ENCODE assay signal across 20 cellular contexts in genomic region chr2:38232454-38232853, GRCh38.
DNase-seq lines count a peak whose midpoint lies in the region; ATAC-seq and TF ChIP-seq lines count a peak whose summit lies in the region.
"Had no signal": no experiment of that assay in that cellular context is flagged by ENCODE, and none has a peak within 500 bp of the region (broad histone marks: within the 10 kb centered on the region; RNA-seq: fewer than 3 reads in every experiment).

No MANE protein-coding gene starts in this region.

- no peaks in the 10 kb centered on the region for H3K9me3 ChIP-seq in SJSA1 (replicated peaks)
- H3K9me3 ChIP-seq in right atrium auricular region, result no peaks in the 10 kb centered on the region
- no peaks in the 10 kb centered on the region for H3K9me3 ChIP-seq in suprapubic skin
- peaks cover 7% of the 10 kb centered on the region for H3K9me3 ChIP-seq in WERI-Rb-1 (ENCODE audit: severe bottlenecking)
- H3K9me3 ChIP-seq: A549, Caco-2 had no signal

- no peak for TF ChIP-seq POLR2A in suprapubic skin (IDR thresholded peaks at IDR 0.05)

- intact Hi-C loops in activated CD4-positive, alpha-beta memory T cell treated with anti-CD3 and anti-CD28 coated beads for 36 hours (cut with micrococcal nuclease), result no loop called here

- ATAC-seq in HG03439 (IDR thresholded peaks at IDR 0.05; ENCODE audit: unreplicated experiment), result no peak
- ATAC-seq: A549; CD8-positive, alpha-beta T cell; K562; PC-3 had no signal

- POLR2A ChIA-PET in activated CD4-positive, alpha-beta memory T cell treated with anti-CD3 and anti-CD28 coated beads for 36 hours (lab: Charles Lee), result no interaction called here

- no peak overlapping the region for H3K4me3 ChIP-seq in AG10803 (ENCODE audit: low read length)
- no peak overlapping the region for H3K4me3 ChIP-seq in SJSA1
- H3K4me3 ChIP-seq in right atrium auricular region, result no peak overlapping the region
- H3K4me3 ChIP-seq in suprapubic skin, result no peak overlapping the region
- no peak overlapping the region for H3K4me3 ChIP-seq in WERI-Rb-1 (ENCODE audit: low read depth, low read length)
- H3K4me3 ChIP-seq: A549, K562 had no signal

- peaks cover 45% of the 10 kb centered on the region for H3K4me1 ChIP-seq in SJSA1 (replicated peaks)
- H3K4me1 ChIP-seq in right atrium auricular region, result no peaks in the 10 kb centered on the region
- H3K4me1 ChIP-seq in suprapubic skin, result peaks cover 4% of the 10 kb centered on the region
- H3K4me1 ChIP-seq: A549, Caco-2 had no signal

- WGBS in suprapubic skin, result 94% methylated on average over 1 of the region's 1 CpG

- no peaks in the 10 kb centered on the region for H3K4me1 Mint-ChIP-seq in activated CD4-positive, alpha-beta memory T cell treated with anti-CD3 and anti-CD28 coated beads for 36 hours (ENCODE audit: low read depth)
- H3K4me1 Mint-ChIP-seq: B cell had no signal

- DNase-seq in AG10803 (ENCODE audit: low read depth) (peak; percentile 8), SJSA1 (ENCODE audit: low read depth in 1 of 2, low spot score in 2 of 2) (no peak), right atrium auricular region (ENCODE audit: low spot score) (no peak), suprapubic skin (ENCODE audit: low spot score in 2 of 2) (no peak), WERI-Rb-1 (no peak)
- no peak for DNase-seq in activated CD4-positive, alpha-beta memory T cell treated with anti-CD3 and anti-CD28 coated beads for 36 hours
- DNase-seq: Caco-2; CD8-positive, alpha-beta T cell; Kasumi-1; NCI-H2029; NCI-H446 treated with DMSO at 0.1 percent for 48 hours; NCI-H526; NCI-H82; NK-92 treated with Interleukin-12 subunit alpha and Interleukin-12 subunit beta, amount 100 ng/mL, for 24 hours; PC-3 had no signal

- peaks cover 19% of the 10 kb centered on the region for H3K27me3 Mint-ChIP-seq in activated CD4-positive, alpha-beta memory T cell treated with anti-CD3 and anti-CD28 coated beads for 36 hours

- H3K36me3 ChIP-seq in SJSA1 (no peaks in the 10 kb centered on the region), right atrium auricular region (no peaks in the 10 kb centered on the region), suprapubic skin (no peaks in the 10 kb centered on the region), WERI-Rb-1 (no peaks in the 10 kb centered on the region)

- no peaks in the 10 kb centered on the region for H3K9me3 Mint-ChIP-seq in activated CD4-positive, alpha-beta memory T cell treated with anti-CD3 and anti-CD28 coated beads for 36 hours

- no peak overlapping the region for H3K4me3 Mint-ChIP-seq in activated CD4-positive, alpha-beta memory T cell treated with anti-CD3 and anti-CD28 coated beads for 36 hours
- H3K4me3 Mint-ChIP-seq: B cell; CD8-positive, alpha-beta T cell had no signal

- H3K27ac Mint-ChIP-seq in activated CD4-positive, alpha-beta memory T cell treated with anti-CD3 and anti-CD28 coated beads for 36 hours, result no peak overlapping the region
- H3K27ac Mint-ChIP-seq: B cell; CD8-positive, alpha-beta T cell had no signal

- TF ChIP-seq CTCF in AG10803 (conservative IDR thresholded peaks at IDR 0.05; ENCODE audit: low read length) (no peak), right atrium auricular region (IDR thresholded peaks at IDR 0.05) (no peak), suprapubic skin (IDR thresholded peaks at IDR 0.05) (no peak), WERI-Rb-1 (IDR thresholded peaks at IDR 0.05; ENCODE audit: low read depth, low read length) (no peak)

- H3K27ac ChIP-seq in SJSA1, result peak overlapping the region; percentile 62; the same call in 1 of the 2 replicates
- H3K27ac ChIP-seq in right atrium auricular region, result peak overlapping the region; percentile 33 to 37
- H3K27ac ChIP-seq in suprapubic skin, result peak overlapping the region; percentile 10
- no peak overlapping the region for H3K27ac ChIP-seq in WERI-Rb-1
- H3K27ac ChIP-seq: A549, C4-2B had no signal

- no peak for TF ChIP-seq EP300 in suprapubic skin (IDR thresholded peaks at IDR 0.05)

- H3K27me3 ChIP-seq in SJSA1 (replicated peaks) (no peaks in the 10 kb centered on the region), right atrium auricular region (no peaks in the 10 kb centered on the region), suprapubic skin (no peaks in the 10 kb centered on the region), WERI-Rb-1 (ENCODE audit: insufficient read depth, low read depth, severe bottlenecking) (no peaks in the 10 kb centered on the region)

- H3K36me3 Mint-ChIP-seq in activated CD4-positive, alpha-beta memory T cell treated with anti-CD3 and anti-CD28 coated beads for 36 hours, result no peaks in the 10 kb centered on the region
- H3K36me3 Mint-ChIP-seq: CD8-positive, alpha-beta T cell had no signal

- CTCF ChIA-PET in activated CD4-positive, alpha-beta memory T cell treated with anti-CD3 and anti-CD28 coated beads for 36 hours (lab: Charles Lee), result no interaction called here
